ENCODE assay signal across 8 cellular contexts in genomic region chr9:114098660-114099522, GRCh38. TPM values are rescaled to one million over a fixed set of nuclear protein-coding genes. Genes with fewer than 3 reads are reported as not detected.
A peak's percentile ranks its signal among the peaks of the same experiment; 100 is the strongest.
DNase-seq lines count a peak whose midpoint lies in the region; ATAC-seq and TF ChIP-seq lines count a peak whose summit lies in the region.

Gene KIF12 (minus strand): TSS chr9:114099292. CDS start chr9:114099276, 16 bp downstream.

- H3K4me3 Mint-ChIP-seq in effector memory CD8-positive, alpha-beta T cell, result peak within 1 kb of the TSS; percentile 14 to 63
- H3K4me3 Mint-ChIP-seq in mesothelial cell of epicardium, result peak within 1 kb of the TSS; percentile 62

- TF ChIP-seq CTCF in mesothelial cell of epicardium (IDR thresholded peaks at IDR 0.05; ENCODE audit: unreplicated experiment), result no peak

- H3K36me3 Mint-ChIP-seq in effector memory CD8-positive, alpha-beta T cell (ENCODE audit: insufficient read depth), result no peaks in the 10 kb centered on the region
- H3K36me3 Mint-ChIP-seq in mesothelial cell of epicardium, result peaks cover 8% of the 10 kb centered on the region

- H3K4me1 Mint-ChIP-seq in effector memory CD8-positive, alpha-beta T cell (ENCODE audit: low read depth in 2 of 2), result peaks cover 8 to 11% of the 10 kb centered on the region in 2 donors
- H3K4me1 Mint-ChIP-seq in mesothelial cell of epicardium, result peaks cover 12% of the 10 kb centered on the region

- H3K9ac ChIP-seq in ES-I3 (ENCODE audit: low read depth, low read length), result peak within 1 kb of the TSS; percentile 85

- peak; percentile 40 for ATAC-seq in effector memory CD8-positive, alpha-beta T cell (replicated peaks)

- no peaks in the 10 kb centered on the region for H3K36me3 ChIP-seq in ES-I3 (ENCODE audit: insufficient read depth, low read length)

- H3K27ac Mint-ChIP-seq in effector memory CD8-positive, alpha-beta T cell, result no peak within 1 kb of the TSS
- no peak within 1 kb of the TSS for H3K27ac Mint-ChIP-seq in mesothelial cell of epicardium

- H3K27me3 Mint-ChIP-seq in effector memory CD8-positive, alpha-beta T cell, result peaks cover 49 to 79% of the 10 kb centered on the region in 2 donors
- H3K27me3 Mint-ChIP-seq in mesothelial cell of epicardium (ENCODE audit: low read depth), result peaks cover 50% of the 10 kb centered on the region

- H3K9me3 ChIP-seq in ES-I3 (ENCODE audit: control insufficient read depth, insufficient read depth, low read length), result no peaks in the 10 kb centered on the region; the same call in none of the 2 replicates

- no peaks in the 10 kb centered on the region; the same call in 1 of the 2 replicates for H3K4me1 ChIP-seq in ES-I3 (ENCODE audit: insufficient read depth, low read length)

- peaks cover 0 to 8% of the 10 kb centered on the region in 2 donors for H3K9me3 Mint-ChIP-seq in effector memory CD8-positive, alpha-beta T cell
- peaks cover 12% of the 10 kb centered on the region for H3K9me3 Mint-ChIP-seq in mesothelial cell of epicardium

- DNase-seq in NCI-H82 (lab: John Stamatoyannopoulos, UW) (peak; percentile 97), mesothelial cell of epicardium (ENCODE audit: low spot score in 2 of 2, unreplicated experiment in 2 of 2) (peak in 1 of 2 experiments; percentile 53), ureter (ENCODE audit: low spot score) (peak; percentile 67), T1000 (lab: John Stamatoyannopoulos, UW) (no peak), MV-4-11 (lab: John Stamatoyannopoulos, UW) (no peak), OCI-M2 (lab: John Stamatoyannopoulos, UW; ENCODE audit: unreplicated experiment) (no peak)
- no peak for DNase-seq in effector memory CD8-positive, alpha-beta T cell

RNA-seq across cellular contexts. Expression of gene KIF12, which starts in this region (rescaled TPM):
- 3.3 to 5.2 TPM (median 4.7 TPM) in 3 replicates for total RNA-seq in mesothelial cell of epicardium
- total RNA-seq in ureter, result 6.4 TPM

Comparison
In these comparisons a context has a peak if more than half of its experiments do, and no peak if none do; other contexts are left out.
1. DNase-seq: peak in NCI-H82 (single experiment) and ureter (single experiment); none in effector memory CD8-positive, alpha-beta T cell (0 of 3), T1000 (single experiment), MV-4-11 (single experiment) and OCI-M2 (single experiment).